In the genomic region with DNA sequence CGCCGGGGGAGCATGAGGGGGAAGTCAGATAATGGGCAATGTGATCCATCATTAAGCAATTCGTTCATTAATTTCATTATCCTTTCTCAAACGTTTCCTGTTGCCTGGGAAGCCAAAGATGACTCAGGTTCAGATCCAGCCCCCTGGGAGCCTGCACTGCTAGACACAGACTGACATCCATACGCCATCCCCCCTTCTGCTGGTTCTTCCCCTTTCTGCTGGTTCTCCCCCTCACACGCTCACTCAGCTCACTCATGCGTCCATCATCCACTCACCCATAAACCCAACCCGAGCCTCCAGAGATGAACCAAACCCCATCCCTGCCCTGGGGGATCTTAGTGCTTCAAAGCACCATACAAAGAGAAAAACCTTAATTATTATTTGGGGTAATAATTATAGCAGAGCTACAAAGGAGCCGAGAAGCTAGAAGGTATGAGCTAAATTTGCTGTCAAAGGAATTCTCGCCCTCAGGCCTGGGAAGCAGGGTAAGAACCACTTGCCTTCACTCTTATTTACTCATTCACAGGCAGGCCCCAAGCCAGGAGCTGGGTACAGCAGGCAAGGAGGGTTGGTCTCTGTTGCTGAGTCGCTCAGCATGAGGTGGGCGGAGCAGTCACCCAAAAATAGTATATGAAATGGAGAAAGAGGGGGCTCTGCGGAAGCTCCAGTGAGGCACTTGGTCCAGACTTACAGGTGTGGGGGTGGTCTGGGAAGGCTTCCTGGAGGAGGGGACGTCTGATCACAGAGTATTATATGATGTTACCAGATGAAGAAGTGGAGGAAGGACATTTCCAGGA, we compare ENCODE assay signal across 1 cellular context.
TF ChIP-seq lines count a peak whose summit lies in the region.

No MANE protein-coding gene starts in this region.

TF ChIP-seq in SK-N-SH, 30 proteins besides CTCF, POLR2A, EP300 and RAD21 (continued from another document):
- TF ChIP-seq USF1 (IDR thresholded peaks at IDR 0.05; ENCODE audit: borderline replicate concordance, low read depth), result no peak
- TF ChIP-seq POLR2AphosphoS5 (IDR thresholded peaks at IDR 0.05; ENCODE audit: low read depth, low read length), result no peak
- TF ChIP-seq YY1 (IDR thresholded peaks at IDR 0.05; ENCODE audit: low read depth), result no peak
- no peak for TF ChIP-seq ELF1 (IDR thresholded peaks at IDR 0.05)
- TF ChIP-seq FOXM1 (IDR thresholded peaks at IDR 0.05; ENCODE audit: low read depth), result no peak
- TF ChIP-seq USF2 (IDR thresholded peaks at IDR 0.05; ENCODE audit: borderline replicate concordance, low read depth, low read length), result no peak
- TF ChIP-seq TEAD4 (IDR thresholded peaks at IDR 0.05; ENCODE audit: borderline replicate concordance, insufficient read depth), result no peak
- TF ChIP-seq NFIC (IDR thresholded peaks at IDR 0.05; ENCODE audit: borderline replicate concordance), result no peak
TF ChIP-seq in SK-N-SH: peak in this region for 0.
